In genomic region chr12:52656616-52657015, GRCh38 we compare ENCODE assay signal across 28 cellular contexts. TPM values are rescaled to one million over a fixed set of nuclear protein-coding genes. Genes with fewer than 3 reads are reported as not detected.
"Had no signal": no experiment of that assay in that cellular context is flagged by ENCODE, and none has a peak within 500 bp of the region (broad histone marks: within the 10 kb centered on the region; RNA-seq: fewer than 3 reads in every experiment).

No MANE protein-coding gene starts in this region.

- H3K27me3 ChIP-seq: body of pancreas had no signal

- ATAC-seq: activated naive CD8-positive, alpha-beta T cell treated with anti-CD3 and anti-CD28 coated beads, Interleukin-2, amount 50 U/mL, for 24 hours; body of pancreas; natural killer cell; stimulated activated naive CD8-positive, alpha-beta T cell treated with anti-CD3 and anti-CD28 coated beads, Interleukin-15, Interleukin-2, amounts not matched to agents 100 U/mL and 50 U/mL, for 24 hours had no signal

- H3K4me3 ChIP-seq: body of pancreas, spleen, upper lobe of right lung had no signal

- H3K27ac ChIP-seq: body of pancreas, foreskin keratinocyte, spleen, upper lobe of right lung had no signal

- H3K9me3 ChIP-seq: body of pancreas, upper lobe of right lung had no signal

- DNase-seq: activated B cell treated with CpG ODN at 0.5 μM for 24 hours; activated CD4-positive, alpha-beta memory T cell treated with anti-CD3 and anti-CD28 coated beads for 36 hours; activated CD4-positive, alpha-beta T cell treated with anti-CD3 and anti-CD28 coated beads for 48 hours; activated gamma-delta T cell; activated naive CD4-positive, alpha-beta T cell treated with anti-CD3 and anti-CD28 coated beads, Interleukin-2, amount 50 U/mL, for 16 hours; activated naive CD8-positive, alpha-beta T cell treated with anti-CD3 and anti-CD28 coated beads, Interleukin-2, amount 50 U/mL, for 24 hours; activated T-cell treated with anti-CD3 and anti-CD28 coated beads for 4 hours; body of pancreas; central memory CD4-positive, alpha-beta T cell; effector memory CD4-positive, alpha-beta T cell; foreskin keratinocyte; natural killer cell; spleen; stimulated activated CD4-positive, alpha-beta T cell treated with anti-CD3 and anti-CD28 coated beads, Interleukin-4, amount 100 ng/mL, for 24 hours; stimulated activated naive CD8-positive, alpha-beta T cell treated with anti-CD3 and anti-CD28 coated beads, Interleukin-15, Interleukin-2, amounts not matched to agents 100 U/mL and 50 U/mL, for 24 hours; T1000; upper lobe of right lung had no signal

- H3K4me1 ChIP-seq: spleen, upper lobe of right lung had no signal

- H3K36me3 ChIP-seq: spleen, upper lobe of right lung had no signal

RNA-seq across cellular contexts. Expression of gene KRT2, which starts 4.6 kb away (rescaled TPM):
- total RNA-seq: activated B cell treated with CpG ODN at 0.5 μM for 24 hours; activated CD4-positive, alpha-beta memory T cell treated with anti-CD3 and anti-CD28 coated beads for 36 hours; body of pancreas; dermis microvascular lymphatic vessel endothelial cell; foreskin keratinocyte; glomerular endothelial cell; kidney epithelial cell; left lobe of liver; lung microvascular endothelial cell; osteoblast; posterior vena cava; renal cortical epithelial cell; subcutaneous adipose tissue; upper lobe of right lung had no signal
- polyA plus RNA-seq: foreskin keratinocyte had no signal

RNA-seq across cellular contexts. Expression of gene KRT1, which starts 23.6 kb away (rescaled TPM):
- total RNA-seq: activated B cell treated with CpG ODN at 0.5 μM for 24 hours; activated CD4-positive, alpha-beta memory T cell treated with anti-CD3 and anti-CD28 coated beads for 36 hours; body of pancreas; dermis microvascular lymphatic vessel endothelial cell; glomerular endothelial cell; kidney epithelial cell; left lobe of liver; lung microvascular endothelial cell; osteoblast; renal cortical epithelial cell had no signal

RNA-seq across cellular contexts. Expression of gene KRT73, which starts 38.3 kb away (rescaled TPM):
- total RNA-seq: activated B cell treated with CpG ODN at 0.5 μM for 24 hours, dermis microvascular lymphatic vessel endothelial cell, foreskin keratinocyte, glomerular endothelial cell, kidney epithelial cell, left lobe of liver, lung microvascular endothelial cell, osteoblast, posterior vena cava, renal cortical epithelial cell, subcutaneous adipose tissue had no signal
- polyA plus RNA-seq: esophagus, foreskin keratinocyte had no signal

RNA-seq across cellular contexts. Expression of gene KRT77, which starts 46.7 kb away (rescaled TPM):
- total RNA-seq: activated B cell treated with CpG ODN at 0.5 μM for 24 hours; activated CD4-positive, alpha-beta memory T cell treated with anti-CD3 and anti-CD28 coated beads for 36 hours; body of pancreas; dermis microvascular lymphatic vessel endothelial cell; foreskin keratinocyte; glomerular endothelial cell; kidney epithelial cell; left lobe of liver; lung microvascular endothelial cell; natural killer cell; osteoblast; posterior vena cava; renal cortical epithelial cell; spleen; T-helper 1 cell treated with Interleukin-12 subunit alpha and Interleukin-12 subunit beta and Interleukin-4 antibody, amounts not matched to agents 30 ng/mL and 1 ng/mL, for 36 hours; upper lobe of right lung had no signal

RNA-seq across cellular contexts. Expression of gene KRT72, which starts 55.4 kb away (rescaled TPM):
- total RNA-seq: activated B cell treated with CpG ODN at 0.5 μM for 24 hours, body of pancreas, dermis microvascular lymphatic vessel endothelial cell, foreskin keratinocyte, glomerular endothelial cell, kidney epithelial cell, left lobe of liver, lung microvascular endothelial cell, osteoblast, posterior vena cava, renal cortical epithelial cell, subcutaneous adipose tissue, upper lobe of right lung had no signal
- polyA plus RNA-seq: esophagus, foreskin keratinocyte had no signal
